1 cellular context compared by ENCODE assay signal in genomic region chr16:20956319-20956718, GRCh38.
TF ChIP-seq lines count a peak whose summit lies in the region.

No MANE protein-coding gene starts in this region.

TF ChIP-seq in GM23338, 12 proteins besides CTCF, POLR2A, EP300 and RAD21 (continued from another document):
- no peak for TF ChIP-seq REST (IDR thresholded peaks at IDR 0.05; ENCODE audit: unreplicated experiment)
- no peak for TF ChIP-seq ZNF114 (CRISPR knock-in tag; IDR thresholded peaks at IDR 0.05)
- no peak for TF ChIP-seq ZNF331 (CRISPR knock-in tag; IDR thresholded peaks at IDR 0.05; ENCODE audit: low read depth)
- TF ChIP-seq EZH2 (IDR thresholded peaks at IDR 0.05; ENCODE audit: low read depth, unreplicated experiment), result no peak
- TF ChIP-seq ZNF462 (CRISPR knock-in tag; IDR thresholded peaks at IDR 0.05), result no peak
- no peak for TF ChIP-seq ETS1 (IDR thresholded peaks at IDR 0.05)
- TF ChIP-seq POLR2AphosphoS5 (IDR thresholded peaks at IDR 0.05; ENCODE audit: low read depth), result no peak
- no peak for TF ChIP-seq NANOG (IDR thresholded peaks at IDR 0.05; ENCODE audit: borderline replicate concordance)
- TF ChIP-seq STAT1 (IDR thresholded peaks at IDR 0.05; ENCODE audit: unreplicated experiment), result no peak
- no peak for TF ChIP-seq EZH2phosphoT487 (IDR thresholded peaks at IDR 0.05; ENCODE audit: unreplicated experiment)
